8 cellular contexts compared by ENCODE assay signal in the genomic region with DNA sequence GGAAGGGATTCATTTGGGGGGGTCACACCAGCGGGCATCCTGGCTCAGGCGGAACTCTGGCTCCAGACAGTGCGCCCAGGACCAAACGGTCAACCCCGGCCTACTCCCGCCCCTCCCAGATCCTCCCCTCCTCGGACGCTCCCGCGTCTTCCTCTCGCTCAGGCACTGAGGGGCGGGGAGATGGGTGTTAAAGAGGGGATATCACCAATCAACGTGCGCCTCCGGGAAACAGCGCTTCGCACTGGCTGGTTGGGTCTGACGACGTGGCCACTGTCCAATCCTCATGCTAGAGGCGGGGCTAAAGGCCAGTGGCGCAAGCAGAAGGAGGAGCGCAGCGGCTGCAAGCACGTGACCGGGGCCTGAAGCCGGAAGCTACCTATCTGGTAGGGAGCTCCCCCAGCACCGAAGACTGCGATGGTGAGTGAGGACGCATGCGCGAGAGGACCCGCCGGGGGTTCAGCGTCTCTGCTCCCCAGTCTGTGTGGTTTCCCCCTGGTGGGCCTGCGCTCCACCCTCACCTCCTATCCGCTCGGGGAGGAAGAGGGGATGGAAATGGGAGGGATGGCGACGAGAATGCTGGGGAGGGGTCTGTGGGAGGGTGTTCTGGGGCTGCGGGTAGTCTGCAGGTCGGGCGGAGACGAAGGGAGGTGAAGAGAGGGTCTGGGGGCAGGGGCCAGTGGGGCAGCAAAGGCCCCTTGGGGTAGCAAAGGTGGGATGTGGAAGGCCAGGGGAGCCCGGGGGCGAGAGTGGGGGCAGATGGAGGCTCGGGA. TPM values are rescaled to one million over a fixed set of nuclear protein-coding genes. Genes with fewer than 3 reads are reported as not detected.
DNase-seq lines count a peak whose midpoint lies in the region; ATAC-seq and TF ChIP-seq lines count a peak whose summit lies in the region.

TSS of gene LAMTOR4 (plus strand) at position 360 of the 770 bp plus-strand sequence. CDS start at position 415, 55 bp downstream.

- H3K36me3 Mint-ChIP-seq in T-helper 17 cell (ENCODE audit: low read depth) (peaks cover 11% of the 10 kb centered on the region), progenitor cell of endocrine pancreas (ENCODE audit: insufficient read depth) (peaks cover 9% of the 10 kb centered on the region)

- peak; percentile 87 for TF ChIP-seq POLR2A in GM15510 (IDR thresholded peaks at IDR 0.05; ENCODE audit: borderline replicate concordance, extremely low read depth, insufficient read length)

- H3K4me3 Mint-ChIP-seq in T-helper 17 cell (peak within 1 kb of the TSS; percentile 100), progenitor cell of endocrine pancreas (ENCODE audit: low read depth) (peak within 1 kb of the TSS; percentile 99)

- ATAC-seq in HG02885 (IDR thresholded peaks at IDR 0.05; ENCODE audit: poor library complexity, unreplicated experiment) (peak; percentile 98), T-helper 17 cell (peak; percentile 96), left cardiac atrium (peak; percentile 99)

- H3K27me3 Mint-ChIP-seq in T-helper 17 cell (no peaks in the 10 kb centered on the region), progenitor cell of endocrine pancreas (no peaks in the 10 kb centered on the region)

- peak; percentile 18 for TF ChIP-seq CTCF in progenitor cell of endocrine pancreas (IDR thresholded peaks at IDR 0.05; ENCODE audit: unreplicated experiment)

- H3K4me1 Mint-ChIP-seq in T-helper 17 cell (peaks cover 33% of the 10 kb centered on the region), progenitor cell of endocrine pancreas (ENCODE audit: low read depth) (peaks cover 11% of the 10 kb centered on the region)

- DNase-seq in NCI-H1694 treated with DMSO at 0.1 percent for 48 hours (lab: John Stamatoyannopoulos, UW) (peak; percentile 99), T-helper 17 cell (peak; percentile 93 to 98 (median 94)), amygdala (lab: John Stamatoyannopoulos, UW) (peak; percentile 68 to 100 (median 99)), left cardiac atrium (peak; percentile 99), progenitor cell of endocrine pancreas (ENCODE audit: low spot score, unreplicated experiment) (peak; percentile 95), ureter (ENCODE audit: low spot score) (peak; percentile 99)

- H3K27ac Mint-ChIP-seq in T-helper 17 cell (peak within 1 kb of the TSS; percentile 98), progenitor cell of endocrine pancreas (peak within 1 kb of the TSS; percentile 93)

- intact Hi-C loops in left cardiac atrium (cut with DNase I), result no loop called here

- no peaks in the 10 kb centered on the region for H3K9me3 Mint-ChIP-seq in progenitor cell of endocrine pancreas (ENCODE audit: low read depth)

- H3K9me3 ChIP-seq in T-helper 17 cell (ENCODE audit: control insufficient read depth, low read length, poor library complexity, severe bottlenecking), result no peaks in the 10 kb centered on the region

RNA-seq across cellular contexts. Expression of gene LAMTOR4, which starts in this region (rescaled TPM):
- total RNA-seq in T-helper 17 cell (100 to 1,000 TPM; 124 to 135 TPM), left cardiac atrium (100 to 1,000 TPM; 104 to 113 TPM), progenitor cell of endocrine pancreas (106 and 116 TPM in 2 replicates), ureter (108 TPM)

Comparison
In these comparisons a context has a peak if more than half of its experiments do, and no peak if none do; other contexts are left out.
1. Peak in every context shown above with its lines: DNase-seq and ATAC-seq.